ENCODE assay signal across 16 cellular contexts in genomic region chr5:127898551-127899213, GRCh38.
DNase-seq lines count a peak whose midpoint lies in the region; ATAC-seq lines count a peak whose summit lies in the region.
"Had no signal": no experiment of that assay in that cellular context is flagged by ENCODE, and none has a peak within 500 bp of the region (broad histone marks: within the 10 kb centered on the region; RNA-seq: fewer than 3 reads in every experiment).

No MANE protein-coding gene starts in this region.

- no peaks in the 10 kb centered on the region for H3K79me1 ChIP-seq in neuronal stem cell (ENCODE audit: low read depth, low read length)

- no peak overlapping the region for H2BK120ac ChIP-seq in neuronal stem cell (ENCODE audit: low read depth, low read length)

- no peak overlapping the region for H2AFZ ChIP-seq in GM23248
- H2AFZ ChIP-seq in neuronal stem cell (ENCODE audit: low read length) = peak overlapping the region; percentile 19

- ATAC-seq in HG02973 (IDR thresholded peaks at IDR 0.05; ENCODE audit: unreplicated experiment) = no peak
- ATAC-seq: heart right ventricle, left lung, natural killer cell had no signal

- H2AK5ac ChIP-seq in neuronal stem cell (ENCODE audit: low read depth, low read length) = no peak overlapping the region

- H4K20me1 ChIP-seq in GM23248 (ENCODE audit: insufficient read depth) = no peaks in the 10 kb centered on the region

- H3K4me2 ChIP-seq in GM23248 (ENCODE audit: unreplicated experiment) (peak overlapping the region; percentile 58), neuronal stem cell (ENCODE audit: insufficient read depth, low read length, poor library complexity, severe bottlenecking) (no peak overlapping the region)

- no peak overlapping the region for H2BK12ac ChIP-seq in neuronal stem cell (ENCODE audit: low read length)

- H3K9me2 ChIP-seq in GM23248 (ENCODE audit: insufficient read depth) = no peaks in the 10 kb centered on the region

- H3K36me3 ChIP-seq in GM23248 (ENCODE audit: low read depth) = no peaks in the 10 kb centered on the region
- H3K36me3 ChIP-seq in adipocyte (ENCODE audit: control insufficient read depth, insufficient read depth, low read length, severe bottlenecking) = no peaks in the 10 kb centered on the region
- H3K36me3 ChIP-seq in neuronal stem cell (replicated peaks in 1 of 2; ENCODE audit: control insufficient read depth in 2 of 2, insufficient read depth in 2 of 2, low read length in 2 of 2) = no peaks in the 10 kb centered on the region
- H3K36me3 ChIP-seq: heart right ventricle, left lung, SJSA1, suprapubic skin had no signal

- H3K4ac ChIP-seq in neuronal stem cell (ENCODE audit: low read length) = no peak overlapping the region

- 0 out of 2 replicates have a peak, but pooled peaks cover under 1% of the 10 kb centered on the region for H3F3A ChIP-seq in GM23248 (ENCODE audit: insufficient read depth)

- H3K9me3 ChIP-seq in GM23248 (ENCODE audit: low read depth) (no peaks in the 10 kb centered on the region), adipocyte (ENCODE audit: control insufficient read depth, low read length) (no peaks in the 10 kb centered on the region), neuronal stem cell (replicated peaks in 1 of 2; ENCODE audit: control insufficient read depth in 2 of 2, insufficient read depth in 1 of 2, low read depth in 1 of 2, low read length in 2 of 2) (no peaks in the 10 kb centered on the region)
- H3K9me3 ChIP-seq: heart right ventricle, left lung, SJSA1, suprapubic skin had no signal

- peaks cover 9% of the 10 kb centered on the region; the same call in 1 of the 2 replicates for H3K4me1 ChIP-seq in GM23248 (ENCODE audit: insufficient read depth)
- peaks cover 6% of the 10 kb centered on the region for H3K4me1 ChIP-seq in adipocyte (ENCODE audit: control insufficient read depth, insufficient read depth, low read length)
- peaks cover 0 to 2% of the 10 kb centered on the region in 2 donors for H3K4me1 ChIP-seq in neuronal stem cell (ENCODE audit: control insufficient read depth in 2 of 2, insufficient read depth in 1 of 2, low read depth in 1 of 2, low read length in 2 of 2)
- H3K4me1 ChIP-seq: heart right ventricle, left lung, suprapubic skin had no signal

- H3K18ac ChIP-seq in neuronal stem cell (ENCODE audit: low read length) = no peak overlapping the region

- H3K79me2 ChIP-seq in GM23248 (ENCODE audit: insufficient read depth) = no peaks in the 10 kb centered on the region

- H2BK15ac ChIP-seq in neuronal stem cell (ENCODE audit: low read length) = no peak overlapping the region

- DNase-seq in NK-92 treated with Interleukin-12 subunit alpha and Interleukin-12 subunit beta, amount 100 ng/mL, for 24 hours (lab: John Stamatoyannopoulos, UW) = peak; percentile 16
- no peak for DNase-seq in NK-92 (lab: John Stamatoyannopoulos, UW; ENCODE audit: unreplicated experiment)
- peak; percentile 54 for DNase-seq in GM23248
- peak; percentile 50 for DNase-seq in adipocyte (ENCODE audit: low read depth)
- no peak for DNase-seq in neuronal stem cell (ENCODE audit: low spot score)
- no peak for DNase-seq in midbrain (lab: John Stamatoyannopoulos, UW)
- DNase-seq in NCI-H1048 (lab: John Stamatoyannopoulos, UW) = no peak
- DNase-seq: heart right ventricle, KBM-7, left lung, natural killer cell, NCI-H1694 treated with DMSO at 0.1 percent for 48 hours, retina had no signal

- H3K9ac ChIP-seq in GM23248 (no peak overlapping the region), adipocyte (ENCODE audit: low read length) (no peak overlapping the region), neuronal stem cell (ENCODE audit: low read depth, low read length, poor library complexity) (no peak overlapping the region)

- in situ Hi-C loops in GM23248 (cut with MboI) = no loop called here

- no peak overlapping the region for H3K23ac ChIP-seq in neuronal stem cell (ENCODE audit: low read depth, low read length, poor library complexity)

- H3K27me3 ChIP-seq in GM23248 (replicated peaks; ENCODE audit: insufficient read depth) = no peaks in the 10 kb centered on the region
- H3K27me3 ChIP-seq in adipocyte (replicated peaks; ENCODE audit: control insufficient read depth, insufficient read depth, low read length) = no peaks in the 10 kb centered on the region
- no peaks in the 10 kb centered on the region for H3K27me3 ChIP-seq in neuronal stem cell (ENCODE audit: control insufficient read depth in 3 of 3, insufficient read depth in 3 of 3, low read depth in 1 of 3, low read length in 3 of 3)
- H3K27me3 ChIP-seq: heart right ventricle, left lung, SJSA1, suprapubic skin had no signal

- no peak overlapping the region for H3K14ac ChIP-seq in neuronal stem cell (ENCODE audit: low read length)

- H2BK5ac ChIP-seq in neuronal stem cell (ENCODE audit: low read length) = no peak overlapping the region

- no peak overlapping the region for H4K91ac ChIP-seq in neuronal stem cell (ENCODE audit: low read depth, low read length, poor library complexity)

- H3K4me3 ChIP-seq in GM23248 (no peak overlapping the region), adipocyte (ENCODE audit: low read length) (no peak overlapping the region), neuronal stem cell (ENCODE audit: low read length in 2 of 2) (no peak overlapping the region)
- H3K4me3 ChIP-seq: heart right ventricle, left lung, SJSA1, suprapubic skin had no signal

- H3K27ac ChIP-seq in GM23248 = no peak overlapping the region
- no peak overlapping the region for H3K27ac ChIP-seq in neuronal stem cell (replicated peaks; ENCODE audit: low read length)
- H3K27ac ChIP-seq: heart right ventricle, left lung, SJSA1, suprapubic skin had no signal

- H4K8ac ChIP-seq in neuronal stem cell (ENCODE audit: low read depth, low read length) = no peak overlapping the region

- WGBS in GM23248 (ENCODE audit: low coverage in 1 of 2, low lambda C conversion rate in 2 of 2, missing lambda C conversion rate in 2 of 2), 2 experiments = 69% methylated on average over 4 of the region's 4 CpGs
- WGBS in neuronal stem cell (ENCODE audit: extremely low coverage in 2 of 2, insufficient read length in 2 of 2, insufficient replicate concordance in 1 of 2), 2 donors = no CpG with 5 or more reads among the region's 4 CpGs

Comparison
In these comparisons a context has a peak if more than half of its experiments do, and no peak if none do; other contexts are left out.
1. DNase-seq: peak in NK-92 treated with Interleukin-12 subunit alpha and Interleukin-12 subunit beta, amount 100 ng/mL, for 24 hours (single experiment), GM23248 (single experiment) and adipocyte (single experiment); none in NK-92 (single experiment), neuronal stem cell (single experiment), midbrain (single experiment) and NCI-H1048 (single experiment).